In genomic region chr2:207474871-207475485, GRCh38 we compare ENCODE assay signal across 8 cellular contexts. TPM values are rescaled to one million over a fixed set of nuclear protein-coding genes. Genes with fewer than 3 reads are reported as not detected.
DNase-seq lines count a peak whose midpoint lies in the region; ATAC-seq and TF ChIP-seq lines count a peak whose summit lies in the region.

No MANE protein-coding gene starts in this region.

- H3K36me3 ChIP-seq in stomach smooth muscle (ENCODE audit: control insufficient read depth in 2 of 2, insufficient read depth in 2 of 2, low read length in 2 of 2) (no peaks in the 10 kb centered on the region), MG63 (no peaks in the 10 kb centered on the region)

- ATAC-seq in T-helper 17 cell: peak; percentile 61

- peaks cover 18% of the 10 kb centered on the region for H3K4me1 Mint-ChIP-seq in T-helper 17 cell

- H3K9me3 ChIP-seq in T-helper 17 cell (ENCODE audit: control insufficient read depth, low read length, poor library complexity, severe bottlenecking) (no peaks in the 10 kb centered on the region), stomach smooth muscle (ENCODE audit: control insufficient read depth in 2 of 2, low read length in 2 of 2) (no peaks in the 10 kb centered on the region), MG63 (no peaks in the 10 kb centered on the region)

- no peak overlapping the region for H3K27ac ChIP-seq in stomach smooth muscle (ENCODE audit: low read length)

- H3K4me3 Mint-ChIP-seq in T-helper 17 cell: no peak overlapping the region

- peaks cover 16% of the 10 kb centered on the region for H3K4me1 ChIP-seq in stomach smooth muscle (ENCODE audit: control insufficient read depth, insufficient read depth, low read length)

- H3K4me3 ChIP-seq in LNCaP clone FGC (ENCODE audit: low read depth, low read length) (no peak overlapping the region), stomach smooth muscle (ENCODE audit: low read length in 2 of 2) (peak overlapping the region; percentile 54), MG63 (no peak overlapping the region)

- H3K9ac ChIP-seq in stomach smooth muscle (ENCODE audit: low read length in 2 of 2): peak overlapping the region in 1 of 2 donors; percentile 6

- H3K27me3 ChIP-seq in stomach smooth muscle (ENCODE audit: control insufficient read depth in 1 of 2, insufficient read depth in 2 of 2, low read length in 2 of 2): no peaks in the 10 kb centered on the region
- no peaks in the 10 kb centered on the region for H3K27me3 ChIP-seq in MG63

- H3K27me3 Mint-ChIP-seq in T-helper 17 cell: peaks cover 5% of the 10 kb centered on the region

- H3K36me3 Mint-ChIP-seq in T-helper 17 cell (ENCODE audit: low read depth): no peaks in the 10 kb centered on the region

- H3K27ac Mint-ChIP-seq in T-helper 17 cell: peak overlapping the region; percentile 82

- peak; percentile 6 for DNase-seq in NK-92 (lab: John Stamatoyannopoulos, UW; ENCODE audit: unreplicated experiment)
- no peak for DNase-seq in NK-92 treated with Interleukin-12 subunit alpha and Interleukin-12 subunit beta, amount 100 ng/mL, for 24 hours (lab: John Stamatoyannopoulos, UW)
- no peak for DNase-seq in LNCaP clone FGC (ENCODE audit: low read depth)
- DNase-seq in T-helper 17 cell: peak in 1 of 3 donors; percentile 37
- peak; percentile 23 for DNase-seq in effector CD8-positive, alpha-beta T cell (lab: John Stamatoyannopoulos, UW)
- peak; percentile 86 for DNase-seq in medulla oblongata (ENCODE audit: extremely low spot score)
- DNase-seq in MG63: no peak

- TF ChIP-seq CTCF in LNCaP clone FGC (IDR thresholded peaks at IDR 0.05; ENCODE audit: control insufficient read depth, extremely low read depth, insufficient read depth): peak; percentile 57

RNA-seq across cellular contexts. Expression of gene CREB1, which starts 54.8 kb away (rescaled TPM):
- 10 to 100 TPM; 73.7 to 89.3 TPM for total RNA-seq in T-helper 17 cell
- total RNA-seq in MG63 (2014; rRNA removed; shearing (Covaris generic); ENCODE audit: low replicate concordance): 22.3 and 28.2 TPM in 2 replicates

Comparison
In these comparisons a context has a peak if more than half of its experiments do, and no peak if none do; other contexts are left out.
1. DNase-seq: peak in NK-92 (single experiment), effector CD8-positive, alpha-beta T cell (single experiment) and medulla oblongata (single experiment); none in NK-92 treated with Interleukin-12 subunit alpha and Interleukin-12 subunit beta, amount 100 ng/mL, for 24 hours (single experiment), LNCaP clone FGC (single experiment) and MG63 (single experiment).
2. H3K4me3 ChIP-seq: peak in stomach smooth muscle (2 of 2); none in LNCaP clone FGC (single experiment) and MG63 (single experiment).